In genomic region chr9:121073038-121073437, GRCh38 we compare ENCODE assay signal across 8 cellular contexts. TPM values are rescaled to one million over a fixed set of nuclear protein-coding genes. Genes with fewer than 3 reads are reported as not detected.
DNase-seq lines count a peak whose midpoint lies in the region; ATAC-seq and TF ChIP-seq lines count a peak whose summit lies in the region.

No MANE protein-coding gene starts in this region.

- H3K27me3 ChIP-seq in AG04450 (ENCODE audit: control insufficient read depth, insufficient read depth, low read length) (no peaks in the 10 kb centered on the region), GM23248 (replicated peaks; ENCODE audit: insufficient read depth) (no peaks in the 10 kb centered on the region), liver (ENCODE audit: control insufficient read depth in 4 of 4, insufficient read depth in 4 of 4, low read length in 3 of 4) (no peaks in the 10 kb centered on the region)

- H3K9me3 Mint-ChIP-seq in activated T-helper 1 cell treated with anti-CD3 and anti-CD28 coated beads, Interleukin-12 subunit alpha, Interleukin-12 subunit beta, Interleukin-2, Interleukin-4 antibody, amounts not matched to agents 30 ng/mL and 10 ng/mL and 1 ng/mL, durations not matched to agents 14 hours and 24 hours and 36 hours, result peaks cover 10% of the 10 kb centered on the region

- no peaks in the 10 kb centered on the region for H4K20me1 ChIP-seq in GM23248 (ENCODE audit: insufficient read depth)

- TF ChIP-seq CTCF in AG04450 (IDR thresholded peaks at IDR 0.05; ENCODE audit: low read depth, low read length) (no peak), liver (IDR thresholded peaks at IDR 0.05; ENCODE audit: low read depth, low read length, missing input control) (no peak)

- H3K9me2 ChIP-seq in GM23248 (ENCODE audit: insufficient read depth), result no peaks in the 10 kb centered on the region

- whole genome bisulfite sequencing in GM23248 (ENCODE audit: low coverage in 1 of 2, low lambda C conversion rate in 2 of 2, missing lambda C conversion rate in 2 of 2), 2 experiments, result 0 to 6% methylated on average over 4 of the region's 4 CpGs
- 44% methylated on average over 4 of the region's 4 CpGs for WGBS in liver

- H3K36me3 ChIP-seq in GM23248 (ENCODE audit: low read depth), result no peaks in the 10 kb centered on the region
- no peaks in the 10 kb centered on the region for H3K36me3 ChIP-seq in liver (ENCODE audit: control insufficient read depth in 4 of 4, insufficient read depth in 3 of 4, low read depth in 1 of 4, low read length in 3 of 4)

- peak overlapping the region; percentile 91 for H2AFZ ChIP-seq in GM23248

- CTCF ChIA-PET in AG04450 (lab: Charles Lee), result interaction anchor here (0.6 to 3.5 kb wide), 14 partner anchors 8 to 605 kb away, joined by 3 to 42 read pairs (median 4); no protein-coding TSS in a partner anchor

- H3K79me2 ChIP-seq in GM23248 (ENCODE audit: insufficient read depth), result no peaks in the 10 kb centered on the region

- H3K4me1 Mint-ChIP-seq in activated T-helper 1 cell treated with anti-CD3 and anti-CD28 coated beads, Interleukin-12 subunit alpha, Interleukin-12 subunit beta, Interleukin-2, Interleukin-4 antibody, amounts not matched to agents 30 ng/mL and 10 ng/mL and 1 ng/mL, durations not matched to agents 14 hours and 24 hours and 36 hours (ENCODE audit: low read depth), result peaks cover 57% of the 10 kb centered on the region

- H3F3A ChIP-seq in GM23248 (ENCODE audit: insufficient read depth), result peaks cover 38% of the 10 kb centered on the region

- H3K27ac Mint-ChIP-seq in activated T-helper 1 cell treated with anti-CD3 and anti-CD28 coated beads, Interleukin-12 subunit alpha, Interleukin-12 subunit beta, Interleukin-2, Interleukin-4 antibody, amounts not matched to agents 30 ng/mL and 10 ng/mL and 1 ng/mL, durations not matched to agents 14 hours and 24 hours and 36 hours, result peak overlapping the region; percentile 45

- peak overlapping the region; percentile 100 for H3K4me3 Mint-ChIP-seq in activated T-helper 1 cell treated with anti-CD3 and anti-CD28 coated beads, Interleukin-12 subunit alpha, Interleukin-12 subunit beta, Interleukin-2, Interleukin-4 antibody, amounts not matched to agents 30 ng/mL and 10 ng/mL and 1 ng/mL, durations not matched to agents 14 hours and 24 hours and 36 hours

- H3K4me3 ChIP-seq in AG04450 (ENCODE audit: low read depth, low read length), result no peak overlapping the region
- peak overlapping the region; percentile 87 for H3K4me3 ChIP-seq in GM23248
- no peak overlapping the region for H3K4me3 ChIP-seq in liver (ENCODE audit: low read depth in 1 of 3, low read length in 3 of 3)

- no peaks in the 10 kb centered on the region for H3K27me3 Mint-ChIP-seq in activated T-helper 1 cell treated with anti-CD3 and anti-CD28 coated beads, Interleukin-12 subunit alpha, Interleukin-12 subunit beta, Interleukin-2, Interleukin-4 antibody, amounts not matched to agents 30 ng/mL and 10 ng/mL and 1 ng/mL, durations not matched to agents 14 hours and 24 hours and 36 hours (ENCODE audit: insufficient read depth)

- H3K4me2 ChIP-seq in GM23248 (ENCODE audit: unreplicated experiment), result peak overlapping the region; percentile 90

- DNase-seq in AG04450 (ENCODE audit: low read depth, low spot score) (no peak), GM23248 (peak; percentile 85), H4 (ENCODE audit: low spot score) (no peak)
- DNase-seq in activated T-helper 1 cell treated with anti-CD3 and anti-CD28 coated beads, Interleukin-12 subunit alpha, Interleukin-12 subunit beta, Interleukin-2, Interleukin-4 antibody, amounts not matched to agents 30 ng/mL and 10 ng/mL and 1 ng/mL, durations not matched to agents 14 hours and 24 hours and 36 hours (ENCODE audit: low spot score), result no peak
- no peak for DNase-seq in activated effector memory CD4-positive, alpha-beta T cell treated with Interleukin-2 at 50 U/mL for 16 hours

- POLR2A ChIA-PET in AG04450 (lab: Yijun Ruan, JAX), result interaction anchor here (1.1 kb wide), 1 partner anchor 325 kb away, joined by 4 read pairs; no protein-coding TSS in a partner anchor

- H3K9ac ChIP-seq in GM23248 (peak overlapping the region; percentile 93), liver (ENCODE audit: low read depth in 1 of 2, low read length in 2 of 2) (no peak overlapping the region)

- no peak for TF ChIP-seq RAD21 in liver (IDR thresholded peaks at IDR 0.05)

- intact Hi-C loops in activated T-helper 1 cell treated with anti-CD3 and anti-CD28 coated beads, Interleukin-12 subunit alpha, Interleukin-12 subunit beta, Interleukin-2, Interleukin-4 antibody, amounts not matched to agents 30 ng/mL and 10 ng/mL and 1 ng/mL, durations not matched to agents 14 hours and 24 hours and 36 hours (cut with micrococcal nuclease), result no loop called here

- in situ Hi-C loops in GM23248 (cut with MboI), result no loop called here

- peak overlapping the region; percentile 34 for H3K27ac ChIP-seq in AG04450 (ENCODE audit: low read depth, low read length)
- peak overlapping the region; percentile 92 for H3K27ac ChIP-seq in GM23248
- no peak overlapping the region for H3K27ac ChIP-seq in liver (ENCODE audit: low read depth in 1 of 2, low read length in 2 of 2)

- ATAC-seq in esophagus mucosa (no peak), GM18907 (IDR thresholded peaks at IDR 0.05; ENCODE audit: unreplicated experiment) (no peak)

- H3K4me1 ChIP-seq in GM23248 (ENCODE audit: insufficient read depth) (peaks cover 20% of the 10 kb centered on the region), liver (ENCODE audit: control insufficient read depth in 4 of 4, insufficient read depth in 4 of 4, low read length in 3 of 4) (peaks cover 0 to 25% (median 13%) of the 10 kb centered on the region in 4 donors)

- no peaks in the 10 kb centered on the region; the same call in 1 of the 2 replicates for H3K9me3 ChIP-seq in AG04450 (ENCODE audit: control insufficient read depth, insufficient read depth, low read length)
- no peaks in the 10 kb centered on the region for H3K9me3 ChIP-seq in GM23248 (ENCODE audit: low read depth)
- H3K9me3 ChIP-seq in liver (ENCODE audit: control insufficient read depth in 4 of 4, low read length in 3 of 4), result no peaks in the 10 kb centered on the region

- peaks cover 7% of the 10 kb centered on the region for H3K36me3 Mint-ChIP-seq in activated T-helper 1 cell treated with anti-CD3 and anti-CD28 coated beads, Interleukin-12 subunit alpha, Interleukin-12 subunit beta, Interleukin-2, Interleukin-4 antibody, amounts not matched to agents 30 ng/mL and 10 ng/mL and 1 ng/mL, durations not matched to agents 14 hours and 24 hours and 36 hours (ENCODE audit: low read depth)

TF ChIP-seq in liver, 16 proteins besides CTCF, POLR2A, EP300 and RAD21 (continues in another document):
- TF ChIP-seq MAX (IDR thresholded peaks at IDR 0.05) (peak; percentile 31), FOXA1 (IDR thresholded peaks at IDR 0.05) (no peak), TAF1 (conservative IDR thresholded peaks at IDR 0.05) (no peak), GABPA (IDR thresholded peaks at IDR 0.05 in 1 of 2, conservative IDR thresholded peaks at IDR 0.05 in 1 of 2) (peak in 1 of 2 donors; percentile 11), NR2F2 (IDR thresholded peaks at IDR 0.05) (no peak), HNF4A (conservative IDR thresholded peaks at IDR 0.05) (no peak), JUND (IDR thresholded peaks at IDR 0.05) (no peak)
- TF ChIP-seq, protein P1, sequence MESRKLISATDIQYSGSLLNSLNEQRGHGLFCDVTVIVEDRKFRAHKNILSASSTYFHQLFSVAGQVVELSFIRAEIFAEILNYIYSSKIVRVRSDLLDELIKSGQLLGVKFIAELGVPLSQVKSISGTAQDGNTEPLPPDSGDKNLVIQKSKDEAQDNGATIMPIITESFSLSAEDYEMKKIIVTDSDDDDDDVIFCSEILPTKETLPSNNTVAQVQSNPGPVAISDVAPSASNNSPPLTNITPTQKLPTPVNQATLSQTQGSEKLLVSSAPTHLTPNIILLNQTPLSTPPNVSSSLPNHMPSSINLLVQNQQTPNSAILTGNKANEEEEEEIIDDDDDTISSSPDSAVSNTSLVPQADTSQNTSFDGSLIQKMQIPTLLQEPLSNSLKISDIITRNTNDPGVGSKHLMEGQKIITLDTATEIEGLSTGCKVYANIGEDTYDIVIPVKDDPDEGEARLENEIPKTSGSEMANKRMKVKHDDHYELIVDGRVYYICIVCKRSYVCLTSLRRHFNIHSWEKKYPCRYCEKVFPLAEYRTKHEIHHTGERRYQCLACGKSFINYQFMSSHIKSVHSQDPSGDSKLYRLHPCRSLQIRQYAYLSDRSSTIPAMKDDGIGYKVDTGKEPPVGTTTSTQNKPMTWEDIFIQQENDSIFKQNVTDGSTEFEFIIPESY (IDR thresholded peaks at IDR 0.05), result no peak

RNA-seq across cellular contexts. Expression of gene CNTRL, which starts 1.7 kb away (rescaled TPM):
- polyA plus RNA-seq in AG04450 (2011; rRNA removed) (5.9 and 8.3 TPM in 2 replicates), GM23248 (2016; fragmentation: Nextera tagmentation; extraction: Ambion mirVana) (3.7 and 4.4 TPM in 2 replicates), liver (1 to 10 TPM; 1.6 to 2.5 TPM)
- 5.4 and 9.1 TPM in 2 replicates for polyA minus RNA-seq in AG04450 (2011; rRNA and poly(A)+ RNA removed)
- total RNA-seq in GM23248 (2014; rRNA removed; shearing (Covaris generic)), result 6.3 and 7.3 TPM in 2 replicates
- 69.9 and 74.2 TPM in 2 replicates for total RNA-seq in activated T-helper 1 cell treated with anti-CD3 and anti-CD28 coated beads, Interleukin-12 subunit alpha, Interleukin-12 subunit beta, Interleukin-2, Interleukin-4 antibody, amounts not matched to agents 30 ng/mL and 10 ng/mL and 1 ng/mL, durations not matched to agents 14 hours and 24 hours and 36 hours
- total RNA-seq in liver (1 to 10 TPM; 6.3 to 8.7 TPM), esophagus mucosa (7.2 TPM)
- 7.9 and 8.6 TPM in 2 replicates for total RNA-seq in H4 (2014; rRNA removed; shearing (Covaris generic))

RNA-seq across cellular contexts. Expression of gene C5, which starts 23.0 kb away (rescaled TPM):
- polyA plus RNA-seq in AG04450 (2011; rRNA removed) (2.0 and 2.2 TPM in 2 replicates), GM23248 (2016; fragmentation: Nextera tagmentation; extraction: Ambion mirVana) (0.58 and 1.2 TPM in 2 replicates), liver (100 to 1,000 TPM; 127 to 266 TPM)
- 1.5 and 2.8 TPM in 2 replicates for polyA minus RNA-seq in AG04450 (2011; rRNA and poly(A)+ RNA removed)
- total RNA-seq in GM23248 (2014; rRNA removed; shearing (Covaris generic)), result 1.6 and 2.4 TPM in 2 replicates
- total RNA-seq in activated T-helper 1 cell treated with anti-CD3 and anti-CD28 coated beads, Interleukin-12 subunit alpha, Interleukin-12 subunit beta, Interleukin-2, Interleukin-4 antibody, amounts not matched to agents 30 ng/mL and 10 ng/mL and 1 ng/mL, durations not matched to agents 14 hours and 24 hours and 36 hours, result 1.2 and 1.9 TPM in 2 replicates
- total RNA-seq in liver (100 to 1,000 TPM; 456 to 485 TPM), esophagus mucosa (3.1 TPM)
- total RNA-seq in H4 (2014; rRNA removed; shearing (Covaris generic)), result 3.6 and 4.5 TPM in 2 replicates

Comparison
In these comparisons a context has a peak if more than half of its experiments do, and no peak if none do; other contexts are left out.
1. H3K27ac ChIP-seq: peak in AG04450 (single experiment) and GM23248 (single experiment); none in liver (0 of 2).
2. RNA of gene C5, which starts 23.0 kb away (total RNA-seq): 456 to 485 TPM in liver; 3.6 to 4.5 TPM in H4, 3.1 TPM in esophagus mucosa (single experiment), 1.6 to 2.4 TPM in GM23248 and 1.2 to 1.9 TPM in activated T-helper 1 cell treated with anti-CD3 and anti-CD28 coated beads, Interleukin-12 subunit alpha, Interleukin-12 subunit beta, Interleukin-2, Interleukin-4 antibody, amounts not matched to agents 30 ng/mL and 10 ng/mL and 1 ng/mL, durations not matched to agents 14 hours and 24 hours and 36 hours; every median in the first group is over 10 times any median in the second.